ENCODE assay signal across 8 cellular contexts in the genomic region with DNA sequence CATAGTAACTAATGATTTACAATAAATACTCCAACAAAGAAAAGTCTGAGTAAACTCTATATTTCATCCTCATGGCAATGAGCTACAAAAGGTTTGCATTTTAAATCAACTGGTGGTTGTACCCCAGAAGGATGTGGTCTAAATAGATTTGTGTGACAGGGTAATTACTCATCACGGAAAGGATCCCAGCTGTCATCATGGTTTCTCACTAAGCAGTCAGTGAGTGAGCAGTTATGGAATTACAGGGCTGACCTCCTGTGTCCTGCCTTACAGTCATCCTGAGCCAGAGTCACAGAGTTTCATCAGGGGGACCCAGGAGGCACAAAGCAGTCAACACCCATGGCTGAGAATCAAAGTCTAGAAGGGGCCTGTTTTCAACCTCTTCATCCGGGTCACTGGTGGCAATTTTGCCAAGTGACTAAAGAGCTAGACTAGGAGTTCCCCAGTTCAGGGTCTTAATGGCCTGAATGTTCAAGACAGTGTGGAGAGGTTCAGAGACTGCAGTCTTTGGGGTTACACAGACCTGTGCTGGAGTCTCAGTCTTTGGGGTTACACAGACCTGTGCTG.
DNase-seq lines count a peak whose midpoint lies in the region; ATAC-seq and TF ChIP-seq lines count a peak whose summit lies in the region.

No MANE protein-coding gene starts in this region.

- no peaks in the 10 kb centered on the region for H3K36me3 Mint-ChIP-seq in GM23338 (ENCODE audit: low read depth)

- H3K27me3 Mint-ChIP-seq in GM23338 (ENCODE audit: insufficient read depth, low read depth, poor library complexity): no peaks in the 10 kb centered on the region

- no peak overlapping the region for H2AFZ ChIP-seq in GM23338

- no peaks in the 10 kb centered on the region for H3F3A ChIP-seq in GM23338 (replicated peaks; ENCODE audit: low read depth)

- H3K36me3 ChIP-seq in GM23338 (ENCODE audit: insufficient read depth): no peaks in the 10 kb centered on the region

- no peak overlapping the region for H3K4me3 Mint-ChIP-seq in GM23338

- H3K4me1 ChIP-seq in GM23338 (ENCODE audit: insufficient read depth): no peaks in the 10 kb centered on the region

- H3K4me2 ChIP-seq in GM23338: no peak overlapping the region

- no peaks in the 10 kb centered on the region for H3K9me3 Mint-ChIP-seq in GM23338

- no peaks in the 10 kb centered on the region for H3K79me2 ChIP-seq in GM23338 (replicated peaks; ENCODE audit: insufficient read depth)

- H3K27me3 ChIP-seq in GM23338 (ENCODE audit: insufficient read depth): no peaks in the 10 kb centered on the region

- peak; percentile 87 for ATAC-seq in GM21381 (IDR thresholded peaks at IDR 0.05; ENCODE audit: unreplicated experiment)
- ATAC-seq in HG03565 (IDR thresholded peaks at IDR 0.05; ENCODE audit: unreplicated experiment): peak; percentile 91
- ATAC-seq in GM23338: no peak

- no peak for TF ChIP-seq CTCF in GM23338 (conservative IDR thresholded peaks at IDR 0.05; ENCODE audit: low read depth in 2 of 2)

- H3K27ac Mint-ChIP-seq in GM23338: no peak overlapping the region

- H3K4me3 ChIP-seq in skeletal muscle cell (ENCODE audit: low read depth, low read length): no peak overlapping the region
- H3K4me3 ChIP-seq in GM23338: no peak overlapping the region

- H3K4me1 Mint-ChIP-seq in GM23338: peaks cover 5% of the 10 kb centered on the region; the same call in 2 of the 3 replicates

- no peaks in the 10 kb centered on the region for H4K20me1 ChIP-seq in GM23338 (replicated peaks; ENCODE audit: insufficient read depth)

- no peaks in the 10 kb centered on the region for H3K9me2 ChIP-seq in GM23338 (ENCODE audit: insufficient read depth)

- peak; percentile 93 for DNase-seq in EH (ENCODE audit: low read depth)
- DNase-seq in activated naive CD4-positive, alpha-beta T cell treated with anti-CD3 and anti-CD28 coated beads, Interleukin-2, amount 50 U/mL, for 16 hours: peak; percentile 46
- peak; percentile 90 for DNase-seq in skeletal muscle cell (ENCODE audit: low read depth)
- no peak for DNase-seq in GM23338 (ENCODE audit: low spot score)
- no peak for DNase-seq in islet precursor cell
- no peak for DNase-seq in NCI-H1048 (lab: John Stamatoyannopoulos, UW)

- no peak overlapping the region for H3K27ac ChIP-seq in GM23338 (ENCODE audit: low read depth)

TF ChIP-seq in GM23338, 12 proteins besides CTCF, POLR2A, EP300 and RAD21:
- TF ChIP-seq ZNF114 (CRISPR knock-in tag; IDR thresholded peaks at IDR 0.05) (no peak), STAT1 (IDR thresholded peaks at IDR 0.05; ENCODE audit: unreplicated experiment) (no peak), EZH2 (IDR thresholded peaks at IDR 0.05; ENCODE audit: low read depth, unreplicated experiment) (no peak), POLR2AphosphoS5 (IDR thresholded peaks at IDR 0.05; ENCODE audit: low read depth) (no peak), ZNF331 (CRISPR knock-in tag; IDR thresholded peaks at IDR 0.05; ENCODE audit: low read depth) (no peak), REST (IDR thresholded peaks at IDR 0.05; ENCODE audit: unreplicated experiment) (no peak), JUNB (IDR thresholded peaks at IDR 0.05; ENCODE audit: unreplicated experiment) (no peak), CREB1 (CRISPR knock-in tag; IDR thresholded peaks at IDR 0.05; ENCODE audit: low read depth) (no peak), ETS1 (IDR thresholded peaks at IDR 0.05) (no peak), NANOG (IDR thresholded peaks at IDR 0.05; ENCODE audit: borderline replicate concordance) (no peak), EZH2phosphoT487 (IDR thresholded peaks at IDR 0.05; ENCODE audit: unreplicated experiment) (no peak)
- TF ChIP-seq, protein P1, sequence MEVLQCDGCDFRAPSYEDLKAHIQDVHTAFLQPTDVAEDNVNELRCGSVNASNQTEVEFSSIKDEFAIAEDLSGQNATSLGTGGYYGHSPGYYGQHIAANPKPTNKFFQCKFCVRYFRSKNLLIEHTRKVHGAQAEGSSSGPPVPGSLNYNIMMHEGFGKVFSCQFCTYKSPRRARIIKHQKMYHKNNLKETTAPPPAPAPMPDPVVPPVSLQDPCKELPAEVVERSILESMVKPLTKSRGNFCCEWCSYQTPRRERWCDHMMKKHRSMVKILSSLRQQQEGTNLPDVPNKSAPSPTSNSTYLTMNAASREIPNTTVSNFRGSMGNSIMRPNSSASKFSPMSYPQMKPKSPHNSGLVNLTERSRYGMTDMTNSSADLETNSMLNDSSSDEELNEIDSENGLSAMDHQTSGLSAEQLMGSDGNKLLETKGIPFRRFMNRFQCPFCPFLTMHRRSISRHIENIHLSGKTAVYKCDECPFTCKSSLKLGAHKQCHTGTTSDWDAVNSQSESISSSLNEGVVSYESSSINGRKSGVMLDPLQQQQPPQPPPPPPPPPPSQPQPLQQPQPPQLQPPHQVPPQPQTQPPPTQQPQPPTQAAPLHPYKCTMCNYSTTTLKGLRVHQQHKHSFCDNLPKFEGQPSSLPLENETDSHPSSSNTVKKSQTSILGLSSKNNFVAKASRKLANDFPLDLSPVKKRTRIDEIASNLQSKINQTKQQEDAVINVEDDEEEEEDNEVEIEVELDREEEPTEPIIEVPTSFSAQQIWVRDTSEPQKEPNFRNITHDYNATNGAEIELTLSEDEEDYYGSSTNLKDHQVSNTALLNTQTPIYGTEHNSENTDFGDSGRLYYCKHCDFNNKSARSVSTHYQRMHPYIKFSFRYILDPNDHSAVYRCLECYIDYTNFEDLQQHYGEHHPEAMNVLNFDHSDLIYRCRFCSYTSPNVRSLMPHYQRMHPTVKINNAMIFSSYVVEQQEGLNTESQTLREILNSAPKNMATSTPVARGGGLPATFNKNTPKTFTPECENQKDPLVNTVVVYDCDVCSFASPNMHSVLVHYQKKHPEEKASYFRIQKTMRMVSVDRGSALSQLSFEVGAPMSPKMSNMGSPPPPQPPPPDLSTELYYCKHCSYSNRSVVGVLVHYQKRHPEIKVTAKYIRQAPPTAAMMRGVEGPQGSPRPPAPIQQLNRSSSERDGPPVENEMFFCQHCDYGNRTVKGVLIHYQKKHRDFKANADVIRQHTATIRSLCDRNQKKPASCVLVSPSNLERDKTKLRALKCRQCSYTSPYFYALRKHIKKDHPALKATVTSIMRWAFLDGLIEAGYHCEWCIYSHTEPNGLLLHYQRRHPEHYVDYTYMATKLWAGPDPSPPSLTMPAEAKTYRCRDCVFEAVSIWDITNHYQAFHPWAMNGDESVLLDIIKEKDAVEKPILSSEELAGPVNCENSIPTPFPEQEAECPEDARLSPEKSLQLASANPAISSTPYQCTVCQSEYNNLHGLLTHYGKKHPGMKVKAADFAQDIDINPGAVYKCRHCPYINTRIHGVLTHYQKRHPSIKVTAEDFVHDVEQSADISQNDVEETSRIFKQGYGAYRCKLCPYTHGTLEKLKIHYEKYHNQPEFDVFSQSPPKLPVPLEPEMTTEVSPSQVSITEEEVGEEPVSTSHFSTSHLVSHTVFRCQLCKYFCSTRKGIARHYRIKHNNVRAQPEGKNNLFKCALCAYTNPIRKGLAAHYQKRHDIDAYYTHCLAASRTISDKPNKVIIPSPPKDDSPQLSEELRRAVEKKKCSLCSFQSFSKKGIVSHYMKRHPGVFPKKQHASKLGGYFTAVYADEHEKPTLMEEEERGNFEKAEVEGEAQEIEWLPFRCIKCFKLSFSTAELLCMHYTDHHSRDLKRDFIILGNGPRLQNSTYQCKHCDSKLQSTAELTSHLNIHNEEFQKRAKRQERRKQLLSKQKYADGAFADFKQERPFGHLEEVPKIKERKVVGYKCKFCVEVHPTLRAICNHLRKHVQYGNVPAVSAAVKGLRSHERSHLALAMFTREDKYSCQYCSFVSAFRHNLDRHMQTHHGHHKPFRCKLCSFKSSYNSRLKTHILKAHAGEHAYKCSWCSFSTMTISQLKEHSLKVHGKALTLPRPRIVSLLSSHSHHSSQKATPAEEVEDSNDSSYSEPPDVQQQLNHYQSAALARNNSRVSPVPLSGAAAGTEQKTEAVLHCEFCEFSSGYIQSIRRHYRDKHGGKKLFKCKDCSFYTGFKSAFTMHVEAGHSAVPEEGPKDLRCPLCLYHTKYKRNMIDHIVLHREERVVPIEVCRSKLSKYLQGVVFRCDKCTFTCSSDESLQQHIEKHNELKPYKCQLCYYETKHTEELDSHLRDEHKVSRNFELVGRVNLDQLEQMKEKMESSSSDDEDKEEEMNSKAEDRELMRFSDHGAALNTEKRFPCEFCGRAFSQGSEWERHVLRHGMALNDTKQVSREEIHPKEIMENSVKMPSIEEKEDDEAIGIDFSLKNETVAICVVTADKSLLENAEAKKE (CRISPR knock-in tag; IDR thresholded peaks at IDR 0.05): no peak

Comparison
In these comparisons a context has a peak if more than half of its experiments do, and no peak if none do; other contexts are left out.
1. DNase-seq: peak in EH (single experiment), activated naive CD4-positive, alpha-beta T cell treated with anti-CD3 and anti-CD28 coated beads, Interleukin-2, amount 50 U/mL, for 16 hours (single experiment) and skeletal muscle cell (single experiment); none in GM23338 (single experiment), islet precursor cell (single experiment) and NCI-H1048 (single experiment).